Comparison of ENCODE assay signal across 3 cellular contexts in the genomic region with DNA sequence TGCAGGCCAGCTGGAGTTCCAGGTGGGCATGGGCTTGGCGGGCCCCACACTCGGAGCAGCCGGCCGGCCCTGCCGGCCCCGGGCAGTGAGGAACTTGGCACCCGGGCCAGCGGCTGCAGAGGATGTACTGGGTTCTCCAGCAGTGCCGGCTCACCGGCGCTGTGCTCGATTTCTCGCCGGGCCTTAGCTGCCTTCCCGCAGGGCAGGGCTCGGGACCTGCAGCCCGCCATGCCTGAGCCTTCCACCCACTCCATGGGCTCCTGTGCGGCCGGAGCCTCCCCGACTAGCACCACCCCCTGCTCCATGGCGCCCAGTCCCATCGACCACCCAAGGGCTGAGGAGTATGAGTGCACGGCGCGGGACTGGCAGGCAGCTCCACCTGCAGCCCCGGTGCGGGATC.
DNase-seq lines count a peak whose midpoint lies in the region; ATAC-seq and TF ChIP-seq lines count a peak whose summit lies in the region.
"Not testable (repeated sequence)": the region's sequence is repeated elsewhere in the genome, so short reads cannot be mapped to it uniquely, and the experiment has no call there.

No MANE protein-coding gene starts in this region.

- not testable (repeated sequence) for TF ChIP-seq CTCF in chondrocyte (IDR thresholded peaks at IDR 0.05)

- not testable (repeated sequence) for H3K4me3 Mint-ChIP-seq in chondrocyte (ENCODE audit: unreplicated experiment)

- not testable (repeated sequence) for ATAC-seq in left ventricle myocardium superior

- not testable (repeated sequence) for H3K36me3 Mint-ChIP-seq in chondrocyte (ENCODE audit: low read depth)

- DNase-seq in activated gamma-delta T cell (lab: John Stamatoyannopoulos, UW): peak; percentile 5
- DNase-seq in chondrocyte (ENCODE audit: low spot score): peak; percentile 73
- peak; percentile 22 for DNase-seq in left ventricle myocardium superior

- H3K4me1 Mint-ChIP-seq in chondrocyte (ENCODE audit: low read depth): not testable (repeated sequence)

- not testable (repeated sequence) for H3K9me3 Mint-ChIP-seq in chondrocyte (ENCODE audit: low read depth)

- H3K27me3 Mint-ChIP-seq in chondrocyte (ENCODE audit: low read depth): not testable (repeated sequence)

- intact Hi-C loops in left ventricle myocardium superior (cut with micrococcal nuclease): not testable (repeated sequence)

- H3K27ac Mint-ChIP-seq in chondrocyte (ENCODE audit: unreplicated experiment): not testable (repeated sequence)

Comparison
In these comparisons a context has a peak if more than half of its experiments do, and no peak if none do; other contexts are left out.
1. DNase-seq: peak in every context shown above with its lines; median percentile 73 in chondrocyte; 22 in left ventricle myocardium superior; 5 in activated gamma-delta T cell.